In the genomic region with DNA sequence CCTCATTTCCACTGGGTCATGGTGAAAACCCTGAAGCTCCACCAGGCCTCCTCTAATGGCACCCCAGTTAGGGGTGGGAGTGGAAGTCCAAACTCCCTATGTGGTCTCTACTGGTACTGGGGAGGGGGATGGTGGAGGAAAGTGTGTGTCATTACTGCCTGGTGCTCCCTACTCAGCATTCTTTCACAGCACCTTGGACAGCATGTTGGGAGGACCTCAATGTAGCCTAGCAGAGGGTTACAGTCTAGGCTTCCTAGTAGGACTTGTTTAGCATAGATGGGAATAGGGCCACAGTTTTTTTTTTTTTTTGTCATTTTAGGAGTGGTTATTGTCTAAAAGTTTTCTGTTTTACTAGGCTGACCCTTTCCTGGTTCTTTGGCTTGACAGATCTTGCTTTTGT, we compare ENCODE assay signal across 16 cellular contexts.
"Had no signal": no experiment of that assay in that cellular context is flagged by ENCODE, and none has a peak within 500 bp of the region (broad histone marks: within the 10 kb centered on the region; RNA-seq: fewer than 3 reads in every experiment).

No MANE protein-coding gene starts in this region.

- H3K27ac ChIP-seq: esophagus squamous epithelium, hepatocyte, spleen, testis, tibial nerve had no signal

- DNase-seq: esophagus squamous epithelium; foreskin fibroblast; naive thymus-derived CD4-positive, alpha-beta T cell; spleen; stimulated activated CD4-positive, alpha-beta T cell treated with anti-CD3 and anti-CD28 coated beads, Interleukin-15, amount 100 ng/mL, for 24 hours; stimulated activated CD4-positive, alpha-beta T cell treated with anti-CD3 and anti-CD28 coated beads, Interleukin-1b, Interleukin-23, amount 100 ng/mL, for 48 hours; stimulated activated CD4-positive, alpha-beta T cell treated with anti-CD3 and anti-CD28 coated beads, Interleukin-4, amount 100 ng/mL, for 24 hours; stimulated activated naive B cell treated with anti-CD40 and anti-IgM and Interleukin-4, amounts not matched to agents 10 μg/mL and 1 μg/mL and 100 μg/mL, for 72 hours; stimulated activated naive CD8-positive, alpha-beta T cell treated with anti-CD3 and anti-CD28 coated beads, Interleukin-15, amount 100 ng/mL, for 72 hours; testis had no signal

- FAIRE-seq: colon had no signal

- H3K9me3 Mint-ChIP-seq: dendritic cell treated with granulocyte-macrophage colony-stimulating factor and Interleukin-4, amounts not matched to agents 40 ng/mL and 50 ng/mL, for 4 days; naive thymus-derived CD4-positive, alpha-beta T cell; neural crest cell; stimulated activated naive B cell treated with anti-CD40 and anti-IgM and Interleukin-4, amounts not matched to agents 10 μg/mL and 1 μg/mL and 100 μg/mL, for 72 hours; stimulated activated naive CD8-positive, alpha-beta T cell treated with anti-CD3 and anti-CD28 coated beads, Interleukin-15, amount 100 ng/mL, for 72 hours had no signal

- H3K4me1 Mint-ChIP-seq: neural crest cell; stimulated activated naive B cell treated with anti-CD40 and anti-IgM and Interleukin-4, amounts not matched to agents 10 μg/mL and 1 μg/mL and 100 μg/mL, for 72 hours; stimulated activated naive CD8-positive, alpha-beta T cell treated with anti-CD3 and anti-CD28 coated beads, Interleukin-15, amount 100 ng/mL, for 72 hours had no signal

- H3K36me3 Mint-ChIP-seq: stimulated activated naive B cell treated with anti-CD40 and anti-IgM and Interleukin-4, amounts not matched to agents 10 μg/mL and 1 μg/mL and 100 μg/mL, for 72 hours had no signal

- H3K4me1 ChIP-seq: esophagus squamous epithelium, spleen, tibial nerve had no signal

- H3K27me3 ChIP-seq: esophagus squamous epithelium, hepatocyte, spleen, testis, tibial nerve had no signal

- H3K27ac Mint-ChIP-seq: dendritic cell treated with granulocyte-macrophage colony-stimulating factor and Interleukin-4, amounts not matched to agents 40 ng/mL and 50 ng/mL, for 4 days; stimulated activated naive B cell treated with anti-CD40 and anti-IgM and Interleukin-4, amounts not matched to agents 10 μg/mL and 1 μg/mL and 100 μg/mL, for 72 hours; stimulated activated naive CD8-positive, alpha-beta T cell treated with anti-CD3 and anti-CD28 coated beads, Interleukin-15, amount 100 ng/mL, for 72 hours had no signal

- ATAC-seq: naive thymus-derived CD4-positive, alpha-beta T cell; sciatic nerve; stimulated activated naive B cell treated with anti-CD40 and anti-IgM and Interleukin-4, amounts not matched to agents 10 μg/mL and 1 μg/mL and 100 μg/mL, for 72 hours; stimulated activated naive CD8-positive, alpha-beta T cell treated with anti-CD3 and anti-CD28 coated beads, Interleukin-15, amount 100 ng/mL, for 72 hours had no signal

- H3K4me3 Mint-ChIP-seq: dendritic cell treated with granulocyte-macrophage colony-stimulating factor and Interleukin-4, amounts not matched to agents 40 ng/mL and 50 ng/mL, for 4 days; naive thymus-derived CD4-positive, alpha-beta T cell; neural crest cell; stimulated activated naive B cell treated with anti-CD40 and anti-IgM and Interleukin-4, amounts not matched to agents 10 μg/mL and 1 μg/mL and 100 μg/mL, for 72 hours; stimulated activated naive CD8-positive, alpha-beta T cell treated with anti-CD3 and anti-CD28 coated beads, Interleukin-15, amount 100 ng/mL, for 72 hours had no signal

- H3K27me3 Mint-ChIP-seq: dendritic cell treated with granulocyte-macrophage colony-stimulating factor and Interleukin-4, amounts not matched to agents 40 ng/mL and 50 ng/mL, for 4 days; naive thymus-derived CD4-positive, alpha-beta T cell; stimulated activated naive B cell treated with anti-CD40 and anti-IgM and Interleukin-4, amounts not matched to agents 10 μg/mL and 1 μg/mL and 100 μg/mL, for 72 hours; stimulated activated naive CD8-positive, alpha-beta T cell treated with anti-CD3 and anti-CD28 coated beads, Interleukin-15, amount 100 ng/mL, for 72 hours had no signal

- H3K9me3 ChIP-seq: esophagus squamous epithelium, spleen, testis, tibial nerve had no signal
